In genomic region chr2:55616509-55617159, GRCh38 we compare ENCODE assay signal across 9 cellular contexts. TPM values are rescaled to one million over a fixed set of nuclear protein-coding genes. Genes with fewer than 3 reads are reported as not detected.
DNase-seq lines count a peak whose midpoint lies in the region; ATAC-seq and TF ChIP-seq lines count a peak whose summit lies in the region.
"Had no signal": no experiment of that assay in that cellular context is flagged by ENCODE, and none has a peak within 500 bp of the region (broad histone marks: within the 10 kb centered on the region; RNA-seq: fewer than 3 reads in every experiment).

No MANE protein-coding gene starts in this region.

- H3K4me3 Mint-ChIP-seq in T-cell (no peak overlapping the region), chondrocyte (ENCODE audit: unreplicated experiment) (no peak overlapping the region)
- H3K4me3 Mint-ChIP-seq: neural crest cell had no signal

- H3K27ac Mint-ChIP-seq in T-cell (no peak overlapping the region), chondrocyte (ENCODE audit: unreplicated experiment) (no peak overlapping the region)

- POLR2A ChIA-PET in T-cell (lab: Charles Lee), result interaction anchor here (0.6 to 3.0 kb wide), 3 partner anchors 22 to 1826 kb away, joined by 4 to 49 read pairs (median 7); partner anchors contain the start of gene CFAP36 (in 1 of the 2)

- CTCF ChIA-PET in T-cell (lab: Charles Lee), result interaction anchor here (0.6 to 0.7 kb wide), 3 partner anchors 96 to 614 kb away, joined by 3 to 4 read pairs (median 3); no protein-coding TSS in a partner anchor

- no peaks in the 10 kb centered on the region for H3K9me2 ChIP-seq in MM.1S (replicated peaks; ENCODE audit: insufficient read depth, low read length)

- H3K4me3 ChIP-seq in MM.1S (ENCODE audit: low read length), result peak overlapping the region; percentile 100

- DNase-seq in NCI-H1436 (lab: John Stamatoyannopoulos, UW) (peak; percentile 29), NCI-H1436 treated with DMSO at 0.1 percent for 48 hours (lab: John Stamatoyannopoulos, UW) (no peak), HCEC 1CT (peak; percentile 46), MM.1S (peak; percentile 82), T-cell (peak in 32 of 34 experiments; percentile 8 to 63 (median 42)), chondrocyte (ENCODE audit: low spot score) (no peak), left lobe of liver (ENCODE audit: low spot score) (no peak), superior temporal gyrus (ENCODE audit: extremely low spot score) (peak; percentile 42)

- H3K9ac ChIP-seq in MM.1S (ENCODE audit: low read length), result peak overlapping the region; percentile 100

- H3K9me3 Mint-ChIP-seq in T-cell (no peaks in the 10 kb centered on the region), chondrocyte (ENCODE audit: low read depth) (no peaks in the 10 kb centered on the region)
- H3K9me3 Mint-ChIP-seq: neural crest cell had no signal

- H3K4me2 ChIP-seq in MM.1S (ENCODE audit: low read depth, low read length), result peak overlapping the region; percentile 56

- peaks cover 9% of the 10 kb centered on the region; the same call in 1 of the 2 replicates for H3F3A ChIP-seq in MM.1S (ENCODE audit: insufficient read depth, low read length)

- no peaks in the 10 kb centered on the region for H3K9me3 ChIP-seq in MM.1S (replicated peaks; ENCODE audit: insufficient read depth, low read length)

- H2AFZ ChIP-seq in MM.1S (ENCODE audit: low read length), result peak overlapping the region; percentile 79

- H3K4me1 Mint-ChIP-seq in T-cell (peaks cover 32 to 58% (median 32%) of the 10 kb centered on the region in 3 donors), chondrocyte (ENCODE audit: low read depth) (peaks cover 28% of the 10 kb centered on the region)

- H3K27me3 ChIP-seq in MM.1S (replicated peaks; ENCODE audit: insufficient read depth, low read length), result no peaks in the 10 kb centered on the region

- H3K27me3 Mint-ChIP-seq in T-cell (no peaks in the 10 kb centered on the region), chondrocyte (ENCODE audit: low read depth) (no peaks in the 10 kb centered on the region)

- H3K36me3 ChIP-seq in MM.1S (replicated peaks; ENCODE audit: insufficient read depth, low read length), result no peaks in the 10 kb centered on the region; the same call in 1 of the 2 replicates

- ATAC-seq in T-cell (replicated peaks in 1 of 4) (peak; percentile 4 to 34 (median 8)), left lobe of liver (peak; percentile 14)

- H3K27ac ChIP-seq in MM.1S (ENCODE audit: low read length), result peak overlapping the region; percentile 98

- H3K4me1 ChIP-seq in MM.1S (ENCODE audit: low read length), result peaks cover 4% of the 10 kb centered on the region; the same call in 1 of the 2 replicates

- H3K36me3 Mint-ChIP-seq in T-cell, result peaks cover 31% of the 10 kb centered on the region
- peaks cover 7% of the 10 kb centered on the region for H3K36me3 Mint-ChIP-seq in chondrocyte (ENCODE audit: low read depth)

- TF ChIP-seq CTCF in MM.1S (IDR thresholded peaks at IDR 0.05; ENCODE audit: low read length), result no peak
- peak; percentile 29 for TF ChIP-seq CTCF in chondrocyte (IDR thresholded peaks at IDR 0.05)

- H3K79me2 ChIP-seq in MM.1S (ENCODE audit: low read length), result peaks cover 94% of the 10 kb centered on the region

- no peaks in the 10 kb centered on the region; the same call in 1 of the 2 replicates for H4K20me1 ChIP-seq in MM.1S (ENCODE audit: insufficient read depth, low read length)

RNA-seq across cellular contexts. Expression of gene PPP4R3B, which starts 0.8 kb away (rescaled TPM):
- 10 to 100 TPM; 86.4 to 93.0 (median 87.8) TPM for total RNA-seq in T-cell
- 37.9 to 52.8 TPM (median 39.3 TPM) in 3 replicates for total RNA-seq in chondrocyte
- total RNA-seq in left lobe of liver, result 38.7 TPM

Comparison
In these comparisons a context has a peak if more than half of its experiments do, and no peak if none do; other contexts are left out.
1. DNase-seq: peak in NCI-H1436 (single experiment), HCEC 1CT (single experiment), MM.1S (single experiment), T-cell (32 of 34) and superior temporal gyrus (single experiment); none in NCI-H1436 treated with DMSO at 0.1 percent for 48 hours (single experiment), chondrocyte (single experiment) and left lobe of liver (single experiment).